13 cellular contexts compared by ENCODE assay signal in the genomic region with DNA sequence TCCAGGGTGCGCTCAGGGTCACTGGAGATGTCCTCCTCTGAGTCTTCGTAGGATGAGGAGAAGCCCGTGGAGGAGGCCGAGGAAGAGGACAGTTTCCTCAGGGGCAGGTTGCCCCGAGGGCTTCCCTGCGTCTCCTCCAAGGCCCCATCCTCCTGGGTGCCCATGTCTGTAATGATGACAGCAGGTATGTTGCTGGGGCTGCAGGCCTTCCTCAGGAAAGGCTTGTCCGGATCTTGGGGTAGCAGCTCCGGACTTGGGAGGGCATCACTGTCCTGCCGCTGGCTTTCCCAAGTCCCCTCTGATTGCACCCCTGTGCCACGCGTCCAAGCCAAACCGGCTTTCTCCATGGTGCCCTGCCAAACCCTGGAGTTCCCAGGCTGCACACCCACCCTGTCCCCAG. TPM values are rescaled to one million over a fixed set of nuclear protein-coding genes. Genes with fewer than 3 reads are reported as not detected.
DNase-seq lines count a peak whose midpoint lies in the region; ATAC-seq and TF ChIP-seq lines count a peak whose summit lies in the region.
"Had no signal": no experiment of that assay in that cellular context is flagged by ENCODE, and none has a peak within 500 bp of the region (broad histone marks: within the 10 kb centered on the region; RNA-seq: fewer than 3 reads in every experiment).

No MANE protein-coding gene starts in this region.

- ATAC-seq in CD8-positive, alpha-beta T cell, result no peak
- no peak for ATAC-seq in PC-3
- ATAC-seq: Panc1 had no signal

- no peak overlapping the region for H2AFZ ChIP-seq in PC-3 (ENCODE audit: low read length)

- POLR2A ChIA-PET in CD8-positive, alpha-beta T cell (lab: Charles Lee), result interaction anchor here (1.0 to 4.3 kb wide), 16 partner anchors 17 to 84 kb away, joined by 3 to 12 read pairs (median 4); no protein-coding TSS in a partner anchor
- POLR2A ChIA-PET in PC-3 (lab: Charles Lee; ENCODE audit: unreplicated experiment), result no interaction called here
- POLR2A ChIA-PET in Caco-2 (lab: Charles Lee), result no interaction called here

- H3K9me2 ChIP-seq in PC-3 (replicated peaks; ENCODE audit: low read length), result no peaks in the 10 kb centered on the region

- CTCF ChIA-PET in CD8-positive, alpha-beta T cell (lab: Charles Lee), result interaction anchor here (0.7 to 1.8 kb wide), 10 partner anchors 13 to 93 kb away, joined by 3 to 10 read pairs (median 4); no protein-coding TSS in a partner anchor
- CTCF ChIA-PET in PC-3 (lab: Charles Lee), result no interaction called here
- CTCF ChIA-PET in Caco-2 (lab: Charles Lee), result no interaction called here

- DNase-seq in CD8-positive, alpha-beta T cell, result no peak
- DNase-seq in Peyer's patch (peak in 1 of 3 donors; percentile 48), prostate gland (ENCODE audit: low spot score) (no peak), PC-3 (no peak), Caco-2 (no peak), RPMI8226 (no peak), LoVo (ENCODE audit: low spot score) (no peak)
- DNase-seq in effector memory CD4-positive, alpha-beta T cell, result no peak
- DNase-seq: activated CD4-positive, CD25-positive, alpha-beta regulatory T cell treated with anti-CD3 and anti-CD28 coated beads, Interleukin-2, amount 50 U/mL, for 72 hours; cerebellar nuclear complex; DMS 273 treated with DMSO at 0.1 percent for 48 hours; NCI-H1092 treated with DMSO at 0.1 percent for 48 hours had no signal

- peaks cover 74% of the 10 kb centered on the region for H3K36me3 Mint-ChIP-seq in CD8-positive, alpha-beta T cell
- H3K36me3 Mint-ChIP-seq in Caco-2 (ENCODE audit: insufficient read depth, unreplicated experiment), result no peaks in the 10 kb centered on the region

- peak overlapping the region; percentile 99 for H3K4me3 ChIP-seq in CD8-positive, alpha-beta T cell (ENCODE audit: low read depth, low read length)
- peak overlapping the region in 3 of 4 donors; percentile 59 to 96 (median 86) for H3K4me3 ChIP-seq in Peyer's patch
- H3K4me3 ChIP-seq in effector memory CD4-positive, alpha-beta T cell (ENCODE audit: insufficient read depth, low read depth, low read length, poor library complexity, severe bottlenecking), result peak overlapping the region; percentile 100
- peak overlapping the region in 1 of 2 donors; percentile 88 for H3K4me3 ChIP-seq in prostate gland
- no peak overlapping the region for H3K4me3 ChIP-seq in PC-3 (ENCODE audit: low read length)
- H3K4me3 ChIP-seq in Caco-2 (ENCODE audit: low read depth, low read length), result no peak overlapping the region

- H4K20me1 ChIP-seq in PC-3 (ENCODE audit: low read length), result no peaks in the 10 kb centered on the region

- no peak overlapping the region; the same call in 1 of the 2 replicates for H3K4me2 ChIP-seq in PC-3 (ENCODE audit: low read length)

- no peak overlapping the region for H3K9ac ChIP-seq in PC-3 (ENCODE audit: low read length)

- H3F3A ChIP-seq in PC-3 (ENCODE audit: low read length, unreplicated experiment), result no peaks in the 10 kb centered on the region

- no peaks in the 10 kb centered on the region for H3K27me3 ChIP-seq in CD8-positive, alpha-beta T cell (ENCODE audit: insufficient read depth, low read length)
- H3K27me3 ChIP-seq in Peyer's patch (no peaks in the 10 kb centered on the region), prostate gland (replicated peaks; ENCODE audit: insufficient read depth) (no peaks in the 10 kb centered on the region), PC-3 (ENCODE audit: low read length) (no peaks in the 10 kb centered on the region), Caco-2 (replicated peaks; ENCODE audit: control insufficient read depth, insufficient read depth, low read length) (no peaks in the 10 kb centered on the region)
- H3K27me3 ChIP-seq in effector memory CD4-positive, alpha-beta T cell (replicated peaks; ENCODE audit: control insufficient read depth, insufficient read depth, low read length, poor library complexity, severe bottlenecking), result no peaks in the 10 kb centered on the region

- peak overlapping the region; percentile 94 for H3K27ac Mint-ChIP-seq in CD8-positive, alpha-beta T cell
- no peak overlapping the region for H3K27ac Mint-ChIP-seq in Caco-2 (ENCODE audit: unreplicated experiment)

- BruUV-seq in PC-3 (replicated peaks; lab: Mats Ljungman, UMichigan) (no TSS peak), Caco-2 (replicated peaks; lab: Mats Ljungman, UMichigan) (no TSS peak)

- peaks cover 30% of the 10 kb centered on the region for H3K36me3 ChIP-seq in CD8-positive, alpha-beta T cell (ENCODE audit: insufficient read depth, low read length)
- H3K36me3 ChIP-seq in Peyer's patch, result peaks cover 0 to 16% (median 0%) of the 10 kb centered on the region in 3 donors
- peaks cover 48% of the 10 kb centered on the region for H3K36me3 ChIP-seq in effector memory CD4-positive, alpha-beta T cell (ENCODE audit: control insufficient read depth, insufficient read depth, low read length)
- H3K36me3 ChIP-seq in prostate gland, result no peaks in the 10 kb centered on the region
- peaks cover 10% of the 10 kb centered on the region; the same call in 1 of the 2 replicates for H3K36me3 ChIP-seq in PC-3 (ENCODE audit: low read depth, low read length)
- no peaks in the 10 kb centered on the region for H3K36me3 ChIP-seq in Caco-2 (ENCODE audit: control insufficient read depth, insufficient read depth, low read length)

- H3K9me3 ChIP-seq in CD8-positive, alpha-beta T cell (ENCODE audit: low read length), result no peaks in the 10 kb centered on the region
- no peaks in the 10 kb centered on the region for H3K9me3 ChIP-seq in Peyer's patch
- no peaks in the 10 kb centered on the region for H3K9me3 ChIP-seq in effector memory CD4-positive, alpha-beta T cell (ENCODE audit: control insufficient read depth, low read length)
- H3K9me3 ChIP-seq in prostate gland, result no peaks in the 10 kb centered on the region
- H3K9me3 ChIP-seq in PC-3 (ENCODE audit: low read length), result no peaks in the 10 kb centered on the region
- H3K9me3 ChIP-seq in Caco-2, result no peaks in the 10 kb centered on the region

- peaks cover 26% of the 10 kb centered on the region for H3K4me1 ChIP-seq in CD8-positive, alpha-beta T cell (ENCODE audit: insufficient read depth, low read length)
- H3K4me1 ChIP-seq in Peyer's patch, result peaks cover 0 to 34% (median 20%) of the 10 kb centered on the region in 4 donors
- H3K4me1 ChIP-seq in effector memory CD4-positive, alpha-beta T cell (ENCODE audit: control insufficient read depth, insufficient read depth, low read length, poor library complexity, severe bottlenecking), result peaks cover 25% of the 10 kb centered on the region
- peaks cover 31% of the 10 kb centered on the region for H3K4me1 ChIP-seq in prostate gland (replicated peaks)
- peaks cover 13% of the 10 kb centered on the region for H3K4me1 ChIP-seq in PC-3 (ENCODE audit: insufficient read depth, low read length)
- H3K4me1 ChIP-seq in Caco-2, result peaks cover 3% of the 10 kb centered on the region; the same call in 1 of the 2 replicates

- TF ChIP-seq POLR2A in Peyer's patch (IDR thresholded peaks at IDR 0.05), result no peak
- TF ChIP-seq POLR2A in prostate gland (IDR thresholded peaks at IDR 0.05), result no peak

- no peaks in the 10 kb centered on the region for H3K27me3 Mint-ChIP-seq in CD8-positive, alpha-beta T cell (ENCODE audit: low read depth)
- no peaks in the 10 kb centered on the region for H3K27me3 Mint-ChIP-seq in Caco-2 (ENCODE audit: insufficient read depth, unreplicated experiment)

- peak overlapping the region; percentile 98 for H3K27ac ChIP-seq in CD8-positive, alpha-beta T cell (ENCODE audit: low read depth, low read length)
- H3K27ac ChIP-seq in Peyer's patch (peak overlapping the region in 3 of 4 donors; percentile 85 to 94 (median 89)), prostate gland (peak overlapping the region; percentile 88 to 95), PC-3 (ENCODE audit: low read length) (no peak overlapping the region)
- H3K27ac ChIP-seq in effector memory CD4-positive, alpha-beta T cell (ENCODE audit: insufficient read depth, low read length, poor library complexity, severe bottlenecking), result peak overlapping the region; percentile 93

- H3K9me3 Mint-ChIP-seq in CD8-positive, alpha-beta T cell, result no peaks in the 10 kb centered on the region
- no peaks in the 10 kb centered on the region for H3K9me3 Mint-ChIP-seq in Caco-2 (ENCODE audit: unreplicated experiment)

- 72% methylated on average over 11 of the region's 12 CpGs for WGBS in prostate gland

- TF ChIP-seq CTCF in CD8-positive, alpha-beta T cell (IDR thresholded peaks at IDR 0.05), result no peak
- TF ChIP-seq CTCF in Peyer's patch (IDR thresholded peaks at IDR 0.05), result no peak
- TF ChIP-seq CTCF in prostate gland (IDR thresholded peaks at IDR 0.05), result no peak
- no peak for TF ChIP-seq CTCF in PC-3 (conservative IDR thresholded peaks at IDR 0.05; ENCODE audit: low read depth, low read length)
- TF ChIP-seq CTCF in Caco-2 (IDR thresholded peaks at IDR 0.05; ENCODE audit: insufficient read depth in 1 of 2, low read depth in 1 of 2, low read length in 1 of 2, severe bottlenecking in 1 of 2, unreplicated experiment in 1 of 2), result no peak

- H3K4me1 Mint-ChIP-seq in CD8-positive, alpha-beta T cell (ENCODE audit: low read depth), result peaks cover 45% of the 10 kb centered on the region
- H3K4me1 Mint-ChIP-seq in Caco-2 (ENCODE audit: low read depth, unreplicated experiment), result no peaks in the 10 kb centered on the region

- H3K4me3 Mint-ChIP-seq in CD8-positive, alpha-beta T cell, result peak overlapping the region; percentile 94
- H3K4me3 Mint-ChIP-seq in Caco-2 (ENCODE audit: unreplicated experiment), result no peak overlapping the region

- peaks cover 66% of the 10 kb centered on the region for H3K79me2 ChIP-seq in PC-3 (ENCODE audit: low read length)

- intact Hi-C loops in CD8-positive, alpha-beta T cell (cut with DNase I, micrococcal nuclease), result loop anchor here (5.0 to 10.0 kb wide), 7 partner anchors 42 to 1349 kb away; partner anchors contain the start of genes ARF1 (in 1 of the 2), COQ8A (in 1 of the 2), H3-3A (in 1 of the 2) and LIN9 (in 1 of the 2)
- intact Hi-C loops in prostate gland (cut with DNase I) (loop anchor here (5.0 kb wide), 3 partner anchors 73 to 103 kb away; no protein-coding TSS in a partner anchor), PC-3 (cut with micrococcal nuclease) (no loop called here), Caco-2 (cut with micrococcal nuclease; ENCODE audit: unreplicated experiment) (loop anchor here (5.0 kb wide), 1 partner anchor 92 kb away; no protein-coding TSS in a partner anchor)

RNA-seq across cellular contexts. Expression of gene ITPKB, which starts 3.5 kb away (rescaled TPM):
- total RNA-seq in CD8-positive, alpha-beta T cell, result 100 to 1,000 TPM; 504 to 516 TPM
- total RNA-seq in Peyer's patch, result 10 to 100 TPM in 3 of 4 donors, 1 to 10 TPM in 1; 9.5 to 36.3 (median 23.0) TPM
- total RNA-seq in prostate gland, result 10 to 100 TPM; 47.5 to 49.2 TPM
- 17.7 and 24.1 TPM in 2 replicates for total RNA-seq in PC-3 (2014; rRNA removed)
- 4.4 and 5.2 TPM in 2 replicates for total RNA-seq in Caco-2 (2022)

Comparison
In these comparisons a context has a peak if more than half of its experiments do, and no peak if none do; other contexts are left out.
1. H3K4me3 ChIP-seq: peak in CD8-positive, alpha-beta T cell (single experiment), Peyer's patch (3 of 4) and effector memory CD4-positive, alpha-beta T cell (single experiment); none in PC-3 (single experiment) and Caco-2 (single experiment).
2. RNA of gene ITPKB, which starts 3.5 kb away (total RNA-seq): 504 to 516 TPM in CD8-positive, alpha-beta T cell; 47.5 to 49.2 TPM in prostate gland, 9.5 to 36.3 TPM in Peyer's patch, 17.7 to 24.1 TPM in PC-3 and 4.4 to 5.2 TPM in Caco-2; every median in the first group is over 10 times any median in the second.